ENCODE assay signal across 8 cellular contexts in the genomic region with DNA sequence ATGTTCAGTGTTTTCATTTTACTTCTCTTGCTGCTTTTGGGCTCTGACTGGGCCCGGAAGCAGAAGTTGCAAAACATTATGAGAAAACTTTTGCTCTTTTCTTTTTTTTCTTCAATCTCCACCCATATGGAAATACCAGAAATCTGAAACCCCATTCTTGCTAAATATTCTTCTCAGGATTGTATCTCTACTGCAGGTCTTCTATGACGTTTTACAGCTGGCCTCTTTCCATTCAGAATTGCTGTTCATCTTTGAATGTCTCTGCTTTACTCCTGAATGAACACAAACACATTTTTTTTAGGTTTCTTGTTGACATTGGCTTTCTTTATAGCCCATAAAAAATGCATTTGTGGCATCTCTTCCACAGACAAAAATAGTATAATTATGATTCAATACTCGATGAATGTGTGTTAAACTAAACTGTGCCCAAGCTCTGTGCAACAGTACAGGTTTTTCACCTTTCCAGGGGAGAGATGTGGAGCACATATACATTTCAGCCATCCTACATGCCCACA. TPM values are rescaled to one million over a fixed set of nuclear protein-coding genes. Genes with fewer than 3 reads are reported as not detected.
DNase-seq lines count a peak whose midpoint lies in the region; ATAC-seq and TF ChIP-seq lines count a peak whose summit lies in the region.

No MANE protein-coding gene starts in this region.

- H3K9me3 Mint-ChIP-seq in mesothelial cell of epicardium = no peaks in the 10 kb centered on the region

- H4K20me1 ChIP-seq in Loucy (ENCODE audit: insufficient read depth, low read length, poor library complexity, severe bottlenecking) = peaks cover 43% of the 10 kb centered on the region

- no peak for TF ChIP-seq CTCF in Loucy (conservative IDR thresholded peaks at IDR 0.05; ENCODE audit: low read length)
- no peak for TF ChIP-seq CTCF in mesothelial cell of epicardium (IDR thresholded peaks at IDR 0.05; ENCODE audit: unreplicated experiment)

- no peaks in the 10 kb centered on the region for H3K9me2 ChIP-seq in Loucy (replicated peaks; ENCODE audit: low read depth, low read length)

- no peaks in the 10 kb centered on the region for H3K27me3 Mint-ChIP-seq in mesothelial cell of epicardium (ENCODE audit: low read depth)

- H3F3A ChIP-seq in Loucy (ENCODE audit: low read depth) = peaks cover 18% of the 10 kb centered on the region

- H3K4me3 ChIP-seq in Loucy (ENCODE audit: low read length, poor library complexity, severe bottlenecking) = peak overlapping the region; percentile 85

- H3K36me3 ChIP-seq in Loucy (ENCODE audit: insufficient read depth, low read length) = peaks cover 42% of the 10 kb centered on the region

- H3K27ac Mint-ChIP-seq in mesothelial cell of epicardium = peak overlapping the region; percentile 86

- H3K27me3 ChIP-seq in Loucy (ENCODE audit: insufficient read depth, low read length, poor library complexity, severe bottlenecking) = no peaks in the 10 kb centered on the region

- H3K4me1 Mint-ChIP-seq in mesothelial cell of epicardium = peaks cover 21% of the 10 kb centered on the region

- peak overlapping the region; percentile 95 for H3K4me2 ChIP-seq in Loucy (ENCODE audit: low read depth, low read length, poor library complexity, severe bottlenecking)

- peaks cover 80% of the 10 kb centered on the region for H3K4me1 ChIP-seq in Loucy (ENCODE audit: insufficient read depth, low read length, poor library complexity, severe bottlenecking)

- peaks cover 96% of the 10 kb centered on the region for H3K79me2 ChIP-seq in Loucy (ENCODE audit: insufficient read depth, low read length)

- ATAC-seq in GM21723 (IDR thresholded peaks at IDR 0.05; ENCODE audit: unreplicated experiment) = peak; percentile 38

- H3K4me3 Mint-ChIP-seq in mesothelial cell of epicardium = no peak overlapping the region

- peak overlapping the region; percentile 73 for H3K9ac ChIP-seq in Loucy (ENCODE audit: low read depth, low read length, poor library complexity, severe bottlenecking)

- no peak overlapping the region for H2AFZ ChIP-seq in Loucy (ENCODE audit: low read length)

- H3K36me3 Mint-ChIP-seq in mesothelial cell of epicardium = no peaks in the 10 kb centered on the region

- DNase-seq in GF-D8 (lab: John Stamatoyannopoulos, UW) (peak; percentile 91), mesothelial cell of epicardium (ENCODE audit: low spot score in 2 of 2, unreplicated experiment in 2 of 2) (no peak), KG1 (lab: John Stamatoyannopoulos, UW) (no peak)
- DNase-seq in activated naive CD4-positive, alpha-beta T cell treated with anti-CD3 and anti-CD28 coated beads, Interleukin-2, amount 50 U/mL, for 16 hours = peak; percentile 30
- no peak for DNase-seq in stimulated activated CD4-positive, alpha-beta T cell treated with anti-CD3 and anti-CD28 coated beads, Interleukin-12 subunit alpha, Interleukin-12 subunit beta, amount 100 ng/mL, for 4 hours
- DNase-seq in effector CD8-positive, alpha-beta T cell (lab: John Stamatoyannopoulos, UW) = no peak

- H3K9me3 ChIP-seq in Loucy (ENCODE audit: insufficient read depth, low read depth, low read length) = no peaks in the 10 kb centered on the region

RNA-seq across cellular contexts. Expression of gene PTPRC, which starts 18.8 kb away (rescaled TPM):
- not detected in 3 replicates for total RNA-seq in mesothelial cell of epicardium

Comparison
In these comparisons a context has a peak if more than half of its experiments do, and no peak if none do; other contexts are left out.
1. DNase-seq: peak in GF-D8 (single experiment) and activated naive CD4-positive, alpha-beta T cell treated with anti-CD3 and anti-CD28 coated beads, Interleukin-2, amount 50 U/mL, for 16 hours (single experiment); none in mesothelial cell of epicardium (0 of 2), stimulated activated CD4-positive, alpha-beta T cell treated with anti-CD3 and anti-CD28 coated beads, Interleukin-12 subunit alpha, Interleukin-12 subunit beta, amount 100 ng/mL, for 4 hours (single experiment), KG1 (single experiment) and effector CD8-positive, alpha-beta T cell (single experiment).